ENCODE assay signal across 10 cellular contexts in the genomic region with DNA sequence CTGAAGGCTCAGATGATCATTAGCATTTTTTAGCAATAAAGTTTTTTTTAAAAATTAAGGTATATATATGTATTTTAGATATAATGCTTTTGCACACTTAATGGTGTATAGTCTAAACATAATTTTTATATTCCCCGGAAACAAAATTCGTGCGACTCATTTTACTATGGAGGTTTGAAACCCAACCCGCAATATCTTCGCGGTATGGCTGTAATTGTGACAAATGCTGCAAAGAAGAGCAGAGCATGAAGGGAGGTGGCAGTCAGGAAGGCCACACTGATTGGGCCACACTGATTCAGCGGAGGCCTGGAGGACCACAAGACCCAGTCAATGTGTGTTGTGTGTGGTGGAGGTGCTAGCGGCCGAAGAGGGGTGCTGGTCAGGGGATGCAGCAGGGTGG. TPM values are rescaled to one million over a fixed set of nuclear protein-coding genes. Genes with fewer than 3 reads are reported as not detected.
DNase-seq lines count a peak whose midpoint lies in the region; ATAC-seq, FAIRE-seq and TF ChIP-seq lines count a peak whose summit lies in the region.
"Had no signal": no experiment of that assay in that cellular context is flagged by ENCODE, and none has a peak within 500 bp of the region (broad histone marks: within the 10 kb centered on the region; RNA-seq: fewer than 3 reads in every experiment).

No MANE protein-coding gene starts in this region.

- H3K9ac ChIP-seq in kidney (ENCODE audit: low read length in 2 of 2) (peak overlapping the region in 1 of 2 donors; percentile 78), stomach smooth muscle (ENCODE audit: low read length in 2 of 2) (peak overlapping the region; percentile 81 to 86)

- H3K36me3 ChIP-seq in kidney (ENCODE audit: control insufficient read depth in 1 of 2, insufficient read depth in 2 of 2, low read length in 2 of 2) (no peaks in the 10 kb centered on the region), stomach smooth muscle (ENCODE audit: control insufficient read depth in 2 of 2, insufficient read depth in 2 of 2, low read length in 2 of 2) (no peaks in the 10 kb centered on the region)

- H3K9me3 ChIP-seq in kidney (ENCODE audit: control insufficient read depth in 1 of 2, low read length in 2 of 2) (no peaks in the 10 kb centered on the region), stomach smooth muscle (ENCODE audit: control insufficient read depth in 2 of 2, low read length in 2 of 2) (no peaks in the 10 kb centered on the region)

- peaks cover 6% of the 10 kb centered on the region for H3K4me1 Mint-ChIP-seq in activated CD8-positive, alpha-beta memory T cell treated with anti-CD3 and anti-CD28 coated beads, Interleukin-2, amount 10 ng/mL, durations not matched to agents 7 days and 5 days
- peaks cover 15% of the 10 kb centered on the region for H3K4me1 Mint-ChIP-seq in activated naive CD8-positive, alpha-beta T cell treated with anti-CD3 and anti-CD28 coated beads, Interleukin-2, amount 50 U/mL, for 24 hours

- no peak for FAIRE-seq in kidney (lab: Jason Lieb, UNC)

- H3K36me3 Mint-ChIP-seq in activated CD8-positive, alpha-beta memory T cell treated with anti-CD3 and anti-CD28 coated beads, Interleukin-2, amount 10 ng/mL, durations not matched to agents 7 days and 5 days: no peaks in the 10 kb centered on the region
- H3K36me3 Mint-ChIP-seq in activated naive CD8-positive, alpha-beta T cell treated with anti-CD3 and anti-CD28 coated beads, Interleukin-2, amount 50 U/mL, for 24 hours (ENCODE audit: low read depth): no peaks in the 10 kb centered on the region

- H3K4me1 ChIP-seq in kidney (ENCODE audit: control insufficient read depth in 1 of 2, insufficient read depth in 1 of 2, low read depth in 1 of 2, low read length in 2 of 2): peaks cover 23% of the 10 kb centered on the region in 2 donors
- H3K4me1 ChIP-seq in stomach smooth muscle (ENCODE audit: control insufficient read depth, insufficient read depth, low read length): peaks cover 14% of the 10 kb centered on the region

- intact Hi-C loops in kidney (cut with DNase I): no loop called here

- TF ChIP-seq CTCF in kidney (IDR thresholded peaks at IDR 0.05; ENCODE audit: borderline replicate concordance, extremely low read depth, insufficient read depth): no peak

- peak overlapping the region; percentile 78 for H3K4me3 Mint-ChIP-seq in activated CD8-positive, alpha-beta memory T cell treated with anti-CD3 and anti-CD28 coated beads, Interleukin-2, amount 10 ng/mL, durations not matched to agents 7 days and 5 days
- H3K4me3 Mint-ChIP-seq in activated naive CD8-positive, alpha-beta T cell treated with anti-CD3 and anti-CD28 coated beads, Interleukin-2, amount 50 U/mL, for 24 hours: peak overlapping the region; percentile 74

- peak overlapping the region; percentile 49 to 77 for H3K4me3 ChIP-seq in kidney (ENCODE audit: low read length in 2 of 2)
- H3K4me3 ChIP-seq in stomach smooth muscle (ENCODE audit: low read length in 2 of 2): peak overlapping the region; percentile 69 to 82

- peak overlapping the region; percentile 29 for H3K27ac Mint-ChIP-seq in activated CD8-positive, alpha-beta memory T cell treated with anti-CD3 and anti-CD28 coated beads, Interleukin-2, amount 10 ng/mL, durations not matched to agents 7 days and 5 days
- H3K27ac Mint-ChIP-seq in activated naive CD8-positive, alpha-beta T cell treated with anti-CD3 and anti-CD28 coated beads, Interleukin-2, amount 50 U/mL, for 24 hours: peak overlapping the region; percentile 47

- CTCF ChIA-PET in activated CD8-positive, alpha-beta memory T cell treated with anti-CD3 and anti-CD28 coated beads, Interleukin-2, amount 10 ng/mL, durations not matched to agents 7 days and 5 days (lab: Charles Lee): interaction anchor here (1.0 to 2.7 kb wide), 3 partner anchors 49 to 226 kb away, joined by 3 to 26 read pairs (median 6); no protein-coding TSS in a partner anchor

- H3K9me3 Mint-ChIP-seq in activated CD8-positive, alpha-beta memory T cell treated with anti-CD3 and anti-CD28 coated beads, Interleukin-2, amount 10 ng/mL, durations not matched to agents 7 days and 5 days (ENCODE audit: low read depth): no peaks in the 10 kb centered on the region
- H3K9me3 Mint-ChIP-seq in activated naive CD8-positive, alpha-beta T cell treated with anti-CD3 and anti-CD28 coated beads, Interleukin-2, amount 50 U/mL, for 24 hours: no peaks in the 10 kb centered on the region

- no peak for DNase-seq in activated CD8-positive, alpha-beta memory T cell treated with anti-CD3 and anti-CD28 coated beads, Interleukin-2, amount 10 ng/mL, durations not matched to agents 7 days and 5 days
- DNase-seq in activated CD8-positive, alpha-beta memory T cell treated with anti-CD3 and anti-CD28 coated beads, Interleukin-2, amount 50 U/mL, for 48 hours: no peak
- peak; percentile 5 for DNase-seq in activated naive CD8-positive, alpha-beta T cell treated with anti-CD3 and anti-CD28 coated beads, Interleukin-2, amount 50 U/mL, for 24 hours
- no peak for DNase-seq in kidney
- no peak for DNase-seq in epidermal melanocyte (ENCODE audit: insufficient read length, low spot score)
- no peak for DNase-seq in amygdala (lab: John Stamatoyannopoulos, UW)
- DNase-seq in NOMO-1 (lab: John Stamatoyannopoulos, UW; ENCODE audit: unreplicated experiment in 2 of 2): no peak

- H3K27me3 Mint-ChIP-seq in activated CD8-positive, alpha-beta memory T cell treated with anti-CD3 and anti-CD28 coated beads, Interleukin-2, amount 10 ng/mL, durations not matched to agents 7 days and 5 days: peaks cover 18% of the 10 kb centered on the region
- no peaks in the 10 kb centered on the region for H3K27me3 Mint-ChIP-seq in activated naive CD8-positive, alpha-beta T cell treated with anti-CD3 and anti-CD28 coated beads, Interleukin-2, amount 50 U/mL, for 24 hours

- no peaks in the 10 kb centered on the region for H3K27me3 ChIP-seq in stomach smooth muscle (ENCODE audit: control insufficient read depth in 1 of 2, insufficient read depth in 2 of 2, low read length in 2 of 2)

- H3K27ac ChIP-seq in kidney (ENCODE audit: low read depth in 2 of 2, low read length in 2 of 2): peak overlapping the region in 1 of 2 donors; percentile 41
- peak overlapping the region; percentile 53 for H3K27ac ChIP-seq in stomach smooth muscle (ENCODE audit: low read length)

- ATAC-seq in activated CD8-positive, alpha-beta memory T cell treated with anti-CD3 and anti-CD28 coated beads, Interleukin-2, amount 10 ng/mL, durations not matched to agents 7 days and 5 days: no peak
- no peak for ATAC-seq in activated naive CD8-positive, alpha-beta T cell treated with anti-CD3 and anti-CD28 coated beads, Interleukin-2, amount 50 U/mL, for 24 hours

RNA-seq across cellular contexts. Expression of a gene that starts 4.5 kb away (rescaled TPM):
- total RNA-seq in activated CD8-positive, alpha-beta memory T cell treated with anti-CD3 and anti-CD28 coated beads, Interleukin-2, amount 10 ng/mL, durations not matched to agents 7 days and 5 days: not detected
- 10.4 TPM for total RNA-seq in kidney
- polyA plus RNA-seq in kidney (ENCODE audit: insufficient read depth, low read depth, low replicate concordance): 4.3 TPM
- total RNA-seq: lung microvascular endothelial cell, SK-MEL-5 had no signal

RNA-seq across cellular contexts. Expression of a gene that starts 25.8 kb away (rescaled TPM):
- under 1 TPM in 1 of 2 experiments, not detected in 1; 0.47 TPM for total RNA-seq in activated CD8-positive, alpha-beta memory T cell treated with anti-CD3 and anti-CD28 coated beads, Interleukin-2, amount 10 ng/mL, durations not matched to agents 7 days and 5 days
- 12.8 TPM for total RNA-seq in kidney
- 4.9 TPM for polyA plus RNA-seq in kidney (ENCODE audit: insufficient read depth, low read depth, low replicate concordance)
- total RNA-seq: SK-MEL-5 had no signal

Comparison
In these comparisons a context has a peak if more than half of its experiments do, and no peak if none do; other contexts are left out.
1. RNA of a gene that starts 4.5 kb away (total RNA-seq): 10.4 TPM in kidney (single experiment); not detected in activated CD8-positive, alpha-beta memory T cell treated with anti-CD3 and anti-CD28 coated beads, Interleukin-2, amount 10 ng/mL, durations not matched to agents 7 days and 5 days; every median in the first group is over 10 times any median in the second.